10 cellular contexts compared by ENCODE assay signal in the genomic region with DNA sequence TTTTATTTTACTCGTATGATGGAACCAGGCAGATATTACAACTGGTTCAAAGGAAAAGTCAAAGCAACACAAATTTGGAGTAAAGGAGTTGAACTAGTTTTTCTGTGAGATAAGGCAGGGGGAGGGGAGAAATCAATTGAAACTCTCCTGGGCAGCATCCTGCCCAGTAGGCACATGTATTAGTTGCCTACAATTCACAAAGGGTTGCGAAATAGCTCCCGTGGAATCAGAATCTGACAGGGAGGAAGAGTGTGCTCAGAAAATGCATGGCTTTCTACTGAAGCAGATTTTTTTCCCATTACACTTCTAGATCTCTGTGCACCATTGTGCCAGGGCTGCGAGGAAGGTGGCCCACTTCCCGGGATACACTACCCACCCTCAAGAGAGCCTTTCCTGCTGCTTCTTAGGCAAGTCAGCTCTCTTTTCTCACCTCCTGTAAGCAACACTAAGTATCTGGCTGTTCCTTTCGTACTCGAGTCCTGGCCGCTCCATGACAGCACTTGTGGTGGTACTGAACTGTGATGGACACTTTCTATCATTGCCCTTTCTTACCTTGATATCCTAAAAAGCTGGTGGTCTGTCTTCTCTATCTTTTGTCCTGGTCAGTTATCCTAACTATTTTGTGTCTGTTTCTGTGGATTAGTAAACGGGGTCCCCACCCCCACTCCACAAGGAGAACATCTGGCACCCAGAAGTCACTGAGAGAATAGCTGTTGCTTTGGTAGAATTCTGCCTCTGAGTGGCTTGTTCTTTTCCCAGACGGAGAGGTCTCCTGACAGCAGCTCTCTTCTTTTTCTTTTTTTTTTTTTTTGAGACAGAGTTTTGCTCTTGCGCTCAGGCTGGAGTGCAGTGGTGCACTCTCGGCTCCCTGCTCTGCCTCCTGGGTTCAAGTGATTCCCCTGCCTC.
DNase-seq lines count a peak whose midpoint lies in the region; ATAC-seq and TF ChIP-seq lines count a peak whose summit lies in the region.
"Had no signal": no experiment of that assay in that cellular context is flagged by ENCODE, and none has a peak within 500 bp of the region (broad histone marks: within the 10 kb centered on the region; RNA-seq: fewer than 3 reads in every experiment).

No MANE protein-coding gene starts in this region.

- H3K36me3 ChIP-seq in SK-N-SH (replicated peaks in 1 of 2; ENCODE audit: control insufficient read depth in 1 of 2, insufficient read depth in 2 of 2, low read length in 1 of 2) (no peaks in the 10 kb centered on the region), breast epithelium (no peaks in the 10 kb centered on the region), skeletal muscle tissue (ENCODE audit: control insufficient read depth in 3 of 3, insufficient read depth in 3 of 3, low read length in 3 of 3) (peaks cover 0 to 2% (median 0%) of the 10 kb centered on the region in 3 donors)

- H3K9me3 ChIP-seq in SK-N-SH (no peaks in the 10 kb centered on the region), breast epithelium (no peaks in the 10 kb centered on the region), skeletal muscle tissue (ENCODE audit: control insufficient read depth in 3 of 3, low read length in 3 of 3) (no peaks in the 10 kb centered on the region)

- no peak overlapping the region for H3K4me2 ChIP-seq in SK-N-SH

- no peak overlapping the region for H3K27ac ChIP-seq in SK-N-SH (ENCODE audit: low read depth in 2 of 2, low read length in 1 of 2)
- peak overlapping the region; percentile 79 to 82 for H3K27ac ChIP-seq in breast epithelium
- H3K27ac ChIP-seq in skeletal muscle tissue (ENCODE audit: low read depth, low read length): peak overlapping the region; percentile 9
- H3K27ac ChIP-seq: C4-2B had no signal

- H3K4me3 ChIP-seq in SK-N-SH (ENCODE audit: low read depth in 2 of 2, low read length in 1 of 2) (no peak overlapping the region), breast epithelium (no peak overlapping the region), skeletal muscle tissue (ENCODE audit: low read length in 3 of 3) (no peak overlapping the region)

- no peak overlapping the region for H3K9ac ChIP-seq in SK-N-SH
- H3K9ac ChIP-seq in skeletal muscle tissue (ENCODE audit: low read depth in 1 of 3, low read length in 3 of 3): no peak overlapping the region

- peak; percentile 37 for DNase-seq in SK-N-SH
- DNase-seq in breast epithelium (ENCODE audit: low spot score in 2 of 2): no peak
- no peak for DNase-seq in stimulated activated CD4-positive, alpha-beta T cell treated with anti-CD3 and anti-CD28 coated beads, Interleukin-4, amount 100 ng/mL, for 24 hours
- no peak for DNase-seq in activated CD8-positive, alpha-beta memory T cell treated with anti-CD3 and anti-CD28 coated beads, Interleukin-2, amount 50 U/mL, for 48 hours

- no peaks in the 10 kb centered on the region for H4K20me1 ChIP-seq in SK-N-SH (ENCODE audit: insufficient read depth)

- no peaks in the 10 kb centered on the region for H3K79me2 ChIP-seq in SK-N-SH (ENCODE audit: insufficient read depth)

- peaks cover 2 to 18% of the 10 kb centered on the region in 2 experiments; a peak in 2 of 4 replicates for H3K4me1 ChIP-seq in SK-N-SH (ENCODE audit: control insufficient read depth in 1 of 2, insufficient read depth in 2 of 2, low read depth in 1 of 2, low read length in 1 of 2)
- H3K4me1 ChIP-seq in breast epithelium: peaks cover 4 to 10% of the 10 kb centered on the region in 2 donors
- peaks cover 16 to 33% (median 28%) of the 10 kb centered on the region in 3 donors for H3K4me1 ChIP-seq in skeletal muscle tissue (ENCODE audit: control insufficient read depth in 3 of 3, insufficient read depth in 3 of 3, low read length in 3 of 3)

- intact Hi-C loops in breast epithelium (cut with DNase I; ENCODE audit: low total_unique reads): no loop called here

- no peak for TF ChIP-seq CTCF in SK-N-SH (IDR thresholded peaks at IDR 0.05)
- TF ChIP-seq CTCF in breast epithelium (IDR thresholded peaks at IDR 0.05): no peak

- CTCF ChIA-PET in SK-N-SH (lab: Yijun Ruan, JAX): interaction anchor here (0.7 to 1.1 kb wide), 3 partner anchors 19 to 101 kb away, joined by 3 read pairs; no protein-coding TSS in a partner anchor

- TF ChIP-seq EP300 in SK-N-SH (IDR thresholded peaks at IDR 0.05; ENCODE audit: borderline replicate concordance in 1 of 2, low read depth in 1 of 2, low read length in 1 of 2): no peak

- no peaks in the 10 kb centered on the region for H3K9me2 ChIP-seq in SK-N-SH

- ATAC-seq in SK-N-SH treated with all-trans-retinoic acid at 6 μM for 48 hours: no peak
- ATAC-seq in HG03571 (IDR thresholded peaks at IDR 0.05; ENCODE audit: unreplicated experiment): peak; percentile 5
- ATAC-seq in HG03378 (IDR thresholded peaks at IDR 0.05; ENCODE audit: unreplicated experiment): no peak
- ATAC-seq: Panc1 had no signal

- no peaks in the 10 kb centered on the region for H3F3A ChIP-seq in SK-N-SH (replicated peaks; ENCODE audit: insufficient read depth)

- no peak for TF ChIP-seq POLR2A in breast epithelium (IDR thresholded peaks at IDR 0.05)

- 82% methylated on average over 12 of the region's 12 CpGs for WGBS in SK-N-SH (ENCODE audit: low lambda C conversion rate)

- H2AFZ ChIP-seq in SK-N-SH (ENCODE audit: low read depth): no peak overlapping the region

- POLR2A ChIA-PET in SK-N-SH (lab: Yijun Ruan, JAX): no interaction called here

- TF ChIP-seq RAD21 in SK-N-SH (IDR thresholded peaks at IDR 0.05; ENCODE audit: low read length): no peak

- H3K27me3 ChIP-seq in SK-N-SH (ENCODE audit: insufficient read depth): no peaks in the 10 kb centered on the region
- no peaks in the 10 kb centered on the region for H3K27me3 ChIP-seq in breast epithelium
- no peaks in the 10 kb centered on the region for H3K27me3 ChIP-seq in skeletal muscle tissue (ENCODE audit: control insufficient read depth in 3 of 3, insufficient read depth in 3 of 3, low read length in 3 of 3)

TF ChIP-seq in SK-N-SH, 30 proteins besides CTCF, POLR2A, EP300 and RAD21:
- TF ChIP-seq TCF12 (IDR thresholded peaks at IDR 0.05): peak; percentile 17; the same call in 1 of the 2 replicates
- no peak for TF ChIP-seq CHD2 (IDR thresholded peaks at IDR 0.05; ENCODE audit: low read length, partially characterized antibody)
- TF ChIP-seq FOSL2 (IDR thresholded peaks at IDR 0.05; ENCODE audit: borderline replicate concordance, low read depth): no peak

TF ChIP-seq in SK-N-SH treated with all-trans-retinoic acid at 6 μM for 48 hours, 23 proteins besides CTCF, POLR2A, EP300 and RAD21:
- TF ChIP-seq ZNF70 (CRISPR knock-in tag; IDR thresholded peaks at IDR 0.05) (no peak), CSRNP3 (CRISPR knock-in tag; IDR thresholded peaks at IDR 0.05) (no peak), BACH2 (CRISPR knock-in tag; IDR thresholded peaks at IDR 0.05; ENCODE audit: borderline replicate concordance) (no peak), ZFP30 (CRISPR knock-in tag; IDR thresholded peaks at IDR 0.05) (no peak), ZFP3 (CRISPR knock-in tag; IDR thresholded peaks at IDR 0.05) (no peak), CSDC2 (CRISPR knock-in tag; IDR thresholded peaks at IDR 0.05) (no peak), ARNTL (CRISPR knock-in tag; IDR thresholded peaks at IDR 0.05; ENCODE audit: borderline replicate concordance, low read depth) (no peak), ZNF565 (CRISPR knock-in tag; conservative IDR thresholded peaks at IDR 0.05; ENCODE audit: low read depth) (no peak), TCF4 (CRISPR knock-in tag; IDR thresholded peaks at IDR 0.05; ENCODE audit: borderline replicate concordance) (no peak), ESRRG (CRISPR knock-in tag; IDR thresholded peaks at IDR 0.05) (no peak), TOX (CRISPR knock-in tag; IDR thresholded peaks at IDR 0.05; ENCODE audit: borderline replicate concordance) (no peak), ISL1 (CRISPR knock-in tag; IDR thresholded peaks at IDR 0.05) (no peak), GLIS3 (CRISPR knock-in tag; IDR thresholded peaks at IDR 0.05) (no peak), ZC3H10 (CRISPR knock-in tag; IDR thresholded peaks at IDR 0.05) (no peak), OSR1 (CRISPR knock-in tag; IDR thresholded peaks at IDR 0.05) (no peak), ZNF8 (CRISPR knock-in tag; IDR thresholded peaks at IDR 0.05) (no peak), SNAI2 (CRISPR knock-in tag; IDR thresholded peaks at IDR 0.05) (no peak), POU6F1 (CRISPR knock-in tag; IDR thresholded peaks at IDR 0.05; ENCODE audit: borderline replicate concordance, low read depth) (no peak), RARB (CRISPR knock-in tag; IDR thresholded peaks at IDR 0.05) (no peak), PPARA (CRISPR knock-in tag; IDR thresholded peaks at IDR 0.05; ENCODE audit: borderline replicate concordance) (no peak)

Comparison
In these comparisons a context has a peak if more than half of its experiments do, and no peak if none do; other contexts are left out.
1. H3K27ac ChIP-seq: peak in breast epithelium (2 of 2) and skeletal muscle tissue (single experiment); none in SK-N-SH (0 of 2).